ENCODE assay signal across 1 cellular context in genomic region chr7:55741721-55742631, GRCh38.
TF ChIP-seq lines count a peak whose summit lies in the region.
"Not testable (repeated sequence)": the region's sequence is repeated elsewhere in the genome, so short reads cannot be mapped to it uniquely, and the experiment has no call there.

No MANE protein-coding gene starts in this region.

TF ChIP-seq in HepG2, 621 proteins besides CTCF, POLR2A, EP300 and RAD21 (continued from another document):
- TF ChIP-seq, protein P1, sequence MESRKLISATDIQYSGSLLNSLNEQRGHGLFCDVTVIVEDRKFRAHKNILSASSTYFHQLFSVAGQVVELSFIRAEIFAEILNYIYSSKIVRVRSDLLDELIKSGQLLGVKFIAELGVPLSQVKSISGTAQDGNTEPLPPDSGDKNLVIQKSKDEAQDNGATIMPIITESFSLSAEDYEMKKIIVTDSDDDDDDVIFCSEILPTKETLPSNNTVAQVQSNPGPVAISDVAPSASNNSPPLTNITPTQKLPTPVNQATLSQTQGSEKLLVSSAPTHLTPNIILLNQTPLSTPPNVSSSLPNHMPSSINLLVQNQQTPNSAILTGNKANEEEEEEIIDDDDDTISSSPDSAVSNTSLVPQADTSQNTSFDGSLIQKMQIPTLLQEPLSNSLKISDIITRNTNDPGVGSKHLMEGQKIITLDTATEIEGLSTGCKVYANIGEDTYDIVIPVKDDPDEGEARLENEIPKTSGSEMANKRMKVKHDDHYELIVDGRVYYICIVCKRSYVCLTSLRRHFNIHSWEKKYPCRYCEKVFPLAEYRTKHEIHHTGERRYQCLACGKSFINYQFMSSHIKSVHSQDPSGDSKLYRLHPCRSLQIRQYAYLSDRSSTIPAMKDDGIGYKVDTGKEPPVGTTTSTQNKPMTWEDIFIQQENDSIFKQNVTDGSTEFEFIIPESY (CRISPR knock-in tag; IDR thresholded peaks at IDR 0.05): peak; percentile 92
- 0 out of 2 replicates have a peak, but pooled peaks have one; percentile 21 for TF ChIP-seq NR2F6 (IDR thresholded peaks at IDR 0.05)
- TF ChIP-seq NR2F6 (CRISPR knock-in tag; IDR thresholded peaks at IDR 0.05): not testable (repeated sequence)
